Comparison of ENCODE assay signal across 2 cellular contexts in the genomic region with DNA sequence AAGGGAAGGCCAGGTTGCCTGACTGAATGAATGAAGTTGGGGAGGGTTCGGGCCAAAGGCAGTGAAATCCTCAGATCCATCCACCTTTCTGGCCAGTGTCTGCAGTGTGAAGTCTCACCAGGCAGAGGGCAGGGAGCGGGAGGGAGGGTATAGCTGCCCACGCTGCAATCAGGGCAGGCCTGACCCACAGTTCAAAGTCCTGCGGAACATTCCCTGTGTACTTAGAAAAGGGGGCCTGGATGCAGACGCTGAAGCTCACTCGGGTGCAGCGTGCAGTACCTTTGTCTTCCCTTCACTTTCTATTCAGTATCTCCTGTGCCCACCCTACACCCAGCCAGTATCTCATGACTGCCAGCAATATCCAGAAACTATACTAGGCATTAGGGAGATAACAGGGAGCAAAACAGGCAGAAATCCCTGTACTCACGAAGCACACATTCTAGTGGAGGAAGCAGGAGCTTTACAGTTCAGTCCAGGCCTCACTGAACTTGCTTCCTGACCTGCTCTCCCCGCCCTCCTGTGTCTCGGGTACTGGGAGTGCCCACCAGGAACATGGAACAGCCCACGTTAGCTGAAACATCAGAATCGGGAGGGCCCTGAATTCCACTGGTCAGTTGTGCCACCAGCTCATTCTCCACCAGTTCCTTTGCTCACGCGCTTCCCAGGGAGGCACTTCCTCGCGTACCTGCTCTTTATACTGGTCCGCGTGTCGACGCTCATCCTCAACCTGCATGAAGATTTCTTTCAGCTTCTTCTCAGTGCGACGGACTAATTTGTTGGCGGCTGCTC.
TF ChIP-seq lines count a peak whose summit lies in the region.

No MANE protein-coding gene starts in this region.

TF ChIP-seq in GM12891, 5 proteins besides CTCF, POLR2A, EP300 and RAD21:
- no peak for TF ChIP-seq PAX5 (IDR thresholded peaks at IDR 0.05; ENCODE audit: insufficient read depth, low read length, severe bottlenecking)
- TF ChIP-seq POLR2AphosphoS5 (IDR thresholded peaks at IDR 0.05; ENCODE audit: low read depth, low read length), result no peak
- no peak for TF ChIP-seq TAF1 (IDR thresholded peaks at IDR 0.05; ENCODE audit: low read depth, low read length)
- TF ChIP-seq POU2F2 (IDR thresholded peaks at IDR 0.05; ENCODE audit: low read depth, low read length), result no peak
- no peak for TF ChIP-seq SPI1 (IDR thresholded peaks at IDR 0.05; ENCODE audit: low read depth, low read length)

TF ChIP-seq in HepG2, 621 proteins besides CTCF, POLR2A, EP300 and RAD21 (continues in another document):
- TF ChIP-seq MYC (CRISPR knock-in tag; IDR thresholded peaks at IDR 0.05; ENCODE audit: borderline replicate concordance) (0 out of 2 replicates have a peak, but pooled peaks have one; percentile 20), PHF20 (CRISPR knock-in tag; IDR thresholded peaks at IDR 0.05) (0 out of 2 replicates have a peak, but pooled peaks have one; percentile 17), PHF21A (CRISPR knock-in tag; IDR thresholded peaks at IDR 0.05) (0 out of 2 replicates have a peak, but pooled peaks have one; percentile 22), HNRNPL (IDR thresholded peaks at IDR 0.05; ENCODE audit: low read depth, low read length) (peak; percentile 76; the same call in 1 of the 2 replicates), ZNF20 (CRISPR knock-in tag; IDR thresholded peaks at IDR 0.05) (no peak), ZFP91 (CRISPR knock-in tag; IDR thresholded peaks at IDR 0.05; ENCODE audit: borderline replicate concordance) (0 out of 2 replicates have a peak, but pooled peaks have one; percentile 16), POLR2AphosphoS5 (IDR thresholded peaks at IDR 0.05; ENCODE audit: low read depth, low read length) (peak; percentile 34; the same call in 1 of the 2 replicates), JUNB (CRISPR knock-in tag; IDR thresholded peaks at IDR 0.05; ENCODE audit: borderline replicate concordance) (no peak), ZBTB38 (CRISPR knock-in tag; IDR thresholded peaks at IDR 0.05) (peak; percentile 70; the same call in 1 of the 2 replicates), HNF4A (CRISPR knock-in tag; IDR thresholded peaks at IDR 0.05) (peak; percentile 79), ZC3H13 (CRISPR knock-in tag; IDR thresholded peaks at IDR 0.05) (peak; percentile 39; the same call in 1 of the 2 replicates), POLR2G (IDR thresholded peaks at IDR 0.05; ENCODE audit: low read depth, low read length) (peak; percentile 55; the same call in 1 of the 2 replicates), POLR2AphosphoS2 (IDR thresholded peaks at IDR 0.05; ENCODE audit: low read depth, low read length) (0 out of 2 replicates have a peak, but pooled peaks have one; percentile 0), RBM22 (optimal IDR thresholded peaks at IDR 0.05; ENCODE audit: low read length) (peak; percentile 85), ZNF598 (CRISPR knock-in tag; IDR thresholded peaks at IDR 0.05; ENCODE audit: borderline replicate concordance) (0 out of 2 replicates have a peak, but pooled peaks have one; percentile 34), GFI1 (CRISPR knock-in tag; IDR thresholded peaks at IDR 0.05; ENCODE audit: borderline replicate concordance) (peak; percentile 60; the same call in 1 of the 2 replicates), ZFYVE20 (CRISPR knock-in tag; IDR thresholded peaks at IDR 0.05; ENCODE audit: borderline replicate concordance, low read depth) (no peak), NFKB2 (CRISPR knock-in tag; IDR thresholded peaks at IDR 0.05; ENCODE audit: borderline replicate concordance) (peak; percentile 15; the same call in 1 of the 2 replicates), HNF4G (IDR thresholded peaks at IDR 0.05; ENCODE audit: borderline replicate concordance, low read depth, low read length) (0 out of 2 replicates have a peak, but pooled peaks have one; percentile 32), HNF4G (CRISPR knock-in tag; IDR thresholded peaks at IDR 0.05; ENCODE audit: borderline replicate concordance, low read depth) (no peak), ZNF780A (CRISPR knock-in tag; IDR thresholded peaks at IDR 0.05) (no peak), REPIN1 (CRISPR knock-in tag; IDR thresholded peaks at IDR 0.05; ENCODE audit: borderline replicate concordance, low read depth) (no peak), ZNF451 (CRISPR knock-in tag; IDR thresholded peaks at IDR 0.05) (peak; percentile 26; the same call in 1 of the 2 replicates), HOXA3 (CRISPR knock-in tag; IDR thresholded peaks at IDR 0.05) (peak; percentile 31), ZNF687 (CRISPR knock-in tag; IDR thresholded peaks at IDR 0.05) (peak; percentile 64), ZFP36L1 (CRISPR knock-in tag; IDR thresholded peaks at IDR 0.05) (no peak)
- TF ChIP-seq, protein P1, sequence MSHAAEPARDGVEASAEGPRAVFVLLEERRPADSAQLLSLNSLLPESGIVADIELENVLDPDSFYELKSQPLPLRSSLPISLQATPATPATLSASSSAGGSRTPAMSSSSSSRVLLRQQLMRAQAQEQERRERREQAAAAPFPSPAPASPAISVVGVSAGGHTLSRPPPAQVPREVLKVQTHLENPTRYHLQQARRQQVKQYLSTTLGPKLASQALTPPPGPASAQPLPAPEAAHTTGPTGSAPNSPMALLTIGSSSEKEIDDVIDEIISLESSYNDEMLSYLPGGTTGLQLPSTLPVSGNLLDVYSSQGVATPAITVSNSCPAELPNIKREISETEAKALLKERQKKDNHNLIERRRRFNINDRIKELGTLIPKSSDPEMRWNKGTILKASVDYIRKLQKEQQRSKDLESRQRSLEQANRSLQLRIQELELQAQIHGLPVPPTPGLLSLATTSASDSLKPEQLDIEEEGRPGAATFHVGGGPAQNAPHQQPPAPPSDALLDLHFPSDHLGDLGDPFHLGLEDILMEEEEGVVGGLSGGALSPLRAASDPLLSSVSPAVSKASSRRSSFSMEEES (CRISPR knock-in tag; IDR thresholded peaks at IDR 0.05), result no peak
- TF ChIP-seq, protein P2, sequence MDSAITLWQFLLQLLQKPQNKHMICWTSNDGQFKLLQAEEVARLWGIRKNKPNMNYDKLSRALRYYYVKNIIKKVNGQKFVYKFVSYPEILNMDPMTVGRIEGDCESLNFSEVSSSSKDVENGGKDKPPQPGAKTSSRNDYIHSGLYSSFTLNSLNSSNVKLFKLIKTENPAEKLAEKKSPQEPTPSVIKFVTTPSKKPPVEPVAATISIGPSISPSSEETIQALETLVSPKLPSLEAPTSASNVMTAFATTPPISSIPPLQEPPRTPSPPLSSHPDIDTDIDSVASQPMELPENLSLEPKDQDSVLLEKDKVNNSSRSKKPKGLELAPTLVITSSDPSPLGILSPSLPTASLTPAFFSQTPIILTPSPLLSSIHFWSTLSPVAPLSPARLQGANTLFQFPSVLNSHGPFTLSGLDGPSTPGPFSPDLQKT (CRISPR knock-in tag; IDR thresholded peaks at IDR 0.05; ENCODE audit: borderline replicate concordance), result no peak
- TF ChIP-seq, protein P3, sequence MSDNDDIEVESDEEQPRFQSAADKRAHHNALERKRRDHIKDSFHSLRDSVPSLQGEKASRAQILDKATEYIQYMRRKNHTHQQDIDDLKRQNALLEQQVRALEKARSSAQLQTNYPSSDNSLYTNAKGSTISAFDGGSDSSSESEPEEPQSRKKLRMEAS (IDR thresholded peaks at IDR 0.05), result peak; percentile 40; the same call in 1 of the 2 replicates
- TF ChIP-seq, protein P4, sequence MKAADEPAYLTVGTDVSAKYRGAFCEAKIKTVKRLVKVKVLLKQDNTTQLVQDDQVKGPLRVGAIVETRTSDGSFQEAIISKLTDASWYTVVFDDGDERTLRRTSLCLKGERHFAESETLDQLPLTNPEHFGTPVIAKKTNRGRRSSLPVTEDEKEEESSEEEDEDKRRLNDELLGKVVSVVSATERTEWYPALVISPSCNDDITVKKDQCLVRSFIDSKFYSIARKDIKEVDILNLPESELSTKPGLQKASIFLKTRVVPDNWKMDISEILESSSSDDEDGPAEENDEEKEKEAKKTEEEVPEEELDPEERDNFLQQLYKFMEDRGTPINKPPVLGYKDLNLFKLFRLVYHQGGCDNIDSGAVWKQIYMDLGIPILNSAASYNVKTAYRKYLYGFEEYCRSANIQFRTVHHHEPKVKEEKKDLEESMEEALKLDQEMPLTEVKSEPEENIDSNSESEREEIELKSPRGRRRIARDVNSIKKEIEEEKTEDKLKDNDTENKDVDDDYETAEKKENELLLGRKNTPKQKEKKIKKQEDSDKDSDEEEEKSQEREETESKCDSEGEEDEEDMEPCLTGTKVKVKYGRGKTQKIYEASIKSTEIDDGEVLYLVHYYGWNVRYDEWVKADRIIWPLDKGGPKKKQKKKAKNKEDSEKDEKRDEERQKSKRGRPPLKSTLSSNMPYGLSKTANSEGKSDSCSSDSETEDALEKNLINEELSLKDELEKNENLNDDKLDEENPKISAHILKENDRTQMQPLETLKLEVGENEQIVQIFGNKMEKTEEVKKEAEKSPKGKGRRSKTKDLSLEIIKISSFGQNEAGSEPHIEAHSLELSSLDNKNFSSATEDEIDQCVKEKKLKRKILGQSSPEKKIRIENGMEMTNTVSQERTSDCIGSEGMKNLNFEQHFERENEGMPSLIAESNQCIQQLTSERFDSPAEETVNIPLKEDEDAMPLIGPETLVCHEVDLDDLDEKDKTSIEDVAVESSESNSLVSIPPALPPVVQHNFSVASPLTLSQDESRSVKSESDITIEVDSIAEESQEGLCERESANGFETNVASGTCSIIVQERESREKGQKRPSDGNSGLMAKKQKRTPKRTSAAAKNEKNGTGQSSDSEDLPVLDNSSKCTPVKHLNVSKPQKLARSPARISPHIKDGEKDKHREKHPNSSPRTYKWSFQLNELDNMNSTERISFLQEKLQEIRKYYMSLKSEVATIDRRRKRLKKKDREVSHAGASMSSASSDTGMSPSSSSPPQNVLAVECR (CRISPR knock-in tag; IDR thresholded peaks at IDR 0.05; ENCODE audit: borderline replicate concordance), result 0 out of 2 replicates have a peak, but pooled peaks have one; percentile 23
- TF ChIP-seq, protein P5, sequence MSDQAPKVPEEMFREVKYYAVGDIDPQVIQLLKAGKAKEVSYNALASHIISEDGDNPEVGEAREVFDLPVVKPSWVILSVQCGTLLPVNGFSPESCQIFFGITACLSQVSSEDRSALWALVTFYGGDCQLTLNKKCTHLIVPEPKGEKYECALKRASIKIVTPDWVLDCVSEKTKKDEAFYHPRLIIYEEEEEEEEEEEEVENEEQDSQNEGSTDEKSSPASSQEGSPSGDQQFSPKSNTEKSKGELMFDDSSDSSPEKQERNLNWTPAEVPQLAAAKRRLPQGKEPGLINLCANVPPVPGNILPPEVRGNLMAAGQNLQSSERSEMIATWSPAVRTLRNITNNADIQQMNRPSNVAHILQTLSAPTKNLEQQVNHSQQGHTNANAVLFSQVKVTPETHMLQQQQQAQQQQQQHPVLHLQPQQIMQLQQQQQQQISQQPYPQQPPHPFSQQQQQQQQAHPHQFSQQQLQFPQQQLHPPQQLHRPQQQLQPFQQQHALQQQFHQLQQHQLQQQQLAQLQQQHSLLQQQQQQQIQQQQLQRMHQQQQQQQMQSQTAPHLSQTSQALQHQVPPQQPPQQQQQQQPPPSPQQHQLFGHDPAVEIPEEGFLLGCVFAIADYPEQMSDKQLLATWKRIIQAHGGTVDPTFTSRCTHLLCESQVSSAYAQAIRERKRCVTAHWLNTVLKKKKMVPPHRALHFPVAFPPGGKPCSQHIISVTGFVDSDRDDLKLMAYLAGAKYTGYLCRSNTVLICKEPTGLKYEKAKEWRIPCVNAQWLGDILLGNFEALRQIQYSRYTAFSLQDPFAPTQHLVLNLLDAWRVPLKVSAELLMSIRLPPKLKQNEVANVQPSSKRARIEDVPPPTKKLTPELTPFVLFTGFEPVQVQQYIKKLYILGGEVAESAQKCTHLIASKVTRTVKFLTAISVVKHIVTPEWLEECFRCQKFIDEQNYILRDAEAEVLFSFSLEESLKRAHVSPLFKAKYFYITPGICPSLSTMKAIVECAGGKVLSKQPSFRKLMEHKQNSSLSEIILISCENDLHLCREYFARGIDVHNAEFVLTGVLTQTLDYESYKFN (CRISPR knock-in tag; conservative IDR thresholded peaks at IDR 0.05), result 0 out of 2 replicates have a peak, but pooled peaks have one; percentile 34
